In genomic region chr3:127685708-127686511, GRCh38 we compare ENCODE assay signal across 18 cellular contexts.
"Had no signal": no experiment of that assay in that cellular context is flagged by ENCODE, and none has a peak within 500 bp of the region (broad histone marks: within the 10 kb centered on the region; RNA-seq: fewer than 3 reads in every experiment).

No MANE protein-coding gene starts in this region.

- H3K27ac ChIP-seq: cardiac muscle cell, esophagus muscularis mucosa, thyroid gland had no signal

- ATAC-seq: activated CD4-positive, CD25-positive, alpha-beta regulatory T cell treated with anti-CD3 and anti-CD28 coated beads, Interleukin-2, amount 50 U/mL, for 24 hours had no signal

- FAIRE-seq: endothelial cell of umbilical vein had no signal

- H3K9me3 ChIP-seq: esophagus muscularis mucosa, thyroid gland had no signal

- H3K9me3 Mint-ChIP-seq: activated T-helper 1 cell treated with anti-CD3 and anti-CD28 coated beads, Interleukin-12 subunit alpha, Interleukin-12 subunit beta, Interleukin-2, Interleukin-4 antibody, amounts not matched to agents 30 ng/mL and 10 ng/mL and 1 ng/mL, durations not matched to agents 14 hours and 24 hours and 36 hours; dendritic cell treated with granulocyte-macrophage colony-stimulating factor and Interleukin-4, amounts not matched to agents 40 ng/mL and 50 ng/mL, for 4 days; mesothelial cell of epicardium; nephron; T-helper 1 cell treated with Interleukin-12 subunit alpha and Interleukin-12 subunit beta and Interleukin-4 antibody, amounts not matched to agents 30 μg/mL and 1 μg/mL, for 36 hours had no signal

- H3K27me3 Mint-ChIP-seq: activated naive CD8-positive, alpha-beta T cell; dendritic cell treated with granulocyte-macrophage colony-stimulating factor and Interleukin-4, amounts not matched to agents 40 ng/mL and 50 ng/mL, for 4 days had no signal

- H3K27ac Mint-ChIP-seq: activated naive CD8-positive, alpha-beta T cell; activated T-helper 1 cell treated with anti-CD3 and anti-CD28 coated beads, Interleukin-12 subunit alpha, Interleukin-12 subunit beta, Interleukin-2, Interleukin-4 antibody, amounts not matched to agents 30 ng/mL and 10 ng/mL and 1 ng/mL, durations not matched to agents 14 hours and 24 hours and 36 hours; dendritic cell treated with granulocyte-macrophage colony-stimulating factor and Interleukin-4, amounts not matched to agents 40 ng/mL and 50 ng/mL, for 4 days; mesothelial cell of epicardium; nephron; progenitor cell of endocrine pancreas; T-helper 1 cell treated with Interleukin-12 subunit alpha and Interleukin-12 subunit beta and Interleukin-4 antibody, amounts not matched to agents 30 μg/mL and 1 μg/mL, for 36 hours had no signal

- H3K27me3 ChIP-seq: cardiac muscle cell, esophagus muscularis mucosa, thyroid gland had no signal

- H3K36me3 Mint-ChIP-seq: activated naive CD8-positive, alpha-beta T cell; mesothelial cell of epicardium had no signal

- H3K4me3 Mint-ChIP-seq: activated naive CD8-positive, alpha-beta T cell; activated T-helper 1 cell treated with anti-CD3 and anti-CD28 coated beads, Interleukin-12 subunit alpha, Interleukin-12 subunit beta, Interleukin-2, Interleukin-4 antibody, amounts not matched to agents 30 ng/mL and 10 ng/mL and 1 ng/mL, durations not matched to agents 14 hours and 24 hours and 36 hours; dendritic cell treated with granulocyte-macrophage colony-stimulating factor and Interleukin-4, amounts not matched to agents 40 ng/mL and 50 ng/mL, for 4 days; mesothelial cell of epicardium; nephron; T-helper 1 cell treated with Interleukin-12 subunit alpha and Interleukin-12 subunit beta and Interleukin-4 antibody, amounts not matched to agents 30 μg/mL and 1 μg/mL, for 36 hours had no signal

- DNase-seq: activated T-cell treated with anti-CD3 and anti-CD28 coated beads for 4 hours; effector CD8-positive, alpha-beta T cell; stimulated activated CD4-positive, alpha-beta T cell treated with anti-CD3 and anti-CD28 coated beads, Interleukin-12 subunit alpha, Interleukin-12 subunit beta, amount 100 ng/mL, for 4 hours; stimulated activated CD4-positive, alpha-beta T cell treated with anti-CD3 and anti-CD28 coated beads, Interleukin-1b, Interleukin-23, amount 100 ng/mL, for 48 hours; stimulated activated CD8-positive, alpha-beta memory T cell treated with anti-CD3 and anti-CD28 coated beads, Interleukin-4, amount 100 ng/mL, for 48 hours; stimulated activated naive CD4-positive, alpha-beta T cell had no signal

- H3K36me3 ChIP-seq: cardiac muscle cell, thyroid gland had no signal

- H3K4me3 ChIP-seq: cardiac muscle cell, esophagus muscularis mucosa, thyroid gland had no signal
